Comparison of ENCODE assay signal across 8 cellular contexts in the genomic region with DNA sequence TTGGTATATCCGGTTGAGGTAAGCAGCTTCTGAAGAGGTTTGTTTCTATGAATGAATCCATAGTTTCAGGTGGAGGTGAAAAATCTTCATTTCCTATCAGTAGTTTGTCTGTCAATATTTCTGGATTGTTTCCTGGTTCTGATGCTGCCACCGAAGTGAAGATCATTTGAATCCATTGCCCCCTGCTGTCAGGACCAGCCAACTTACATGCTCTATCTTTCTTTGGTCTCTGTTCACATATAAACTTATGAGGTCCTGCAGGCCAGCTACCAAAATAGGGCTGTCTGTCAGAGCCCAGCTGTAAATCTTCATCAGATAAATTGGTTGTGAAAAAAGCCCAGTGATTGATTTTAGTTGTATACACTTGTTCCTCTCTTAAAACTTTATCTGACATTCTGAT.
DNase-seq lines count a peak whose midpoint lies in the region; ATAC-seq and TF ChIP-seq lines count a peak whose summit lies in the region.

No MANE protein-coding gene starts in this region.

- TF ChIP-seq CTCF in AG09319 (IDR thresholded peaks at IDR 0.05; ENCODE audit: low read depth, low read length) (peak; percentile 5), GM12873 (IDR thresholded peaks at IDR 0.05; ENCODE audit: insufficient read depth, low read depth, low read length, missing control alignments) (peak; percentile 58)

- no peak for TF ChIP-seq POLR2A in erythroblast (IDR thresholded peaks at IDR 0.05; ENCODE audit: low read length)

- ATAC-seq in HG02981 (IDR thresholded peaks at IDR 0.05; ENCODE audit: unreplicated experiment), result peak; percentile 80

- DNase-seq in AG09319 (ENCODE audit: extremely low read depth, low read depth) (no peak), SHP77 treated with DMSO at 0.1 percent for 48 hours (lab: John Stamatoyannopoulos, UW) (peak; percentile 38), erythroblast (lab: John Stamatoyannopoulos, UW) (peak; percentile 63 to 68), NCI-H2081 treated with DMSO at 0.1 percent for 48 hours (lab: John Stamatoyannopoulos, UW) (no peak), NCI-H1092 (lab: John Stamatoyannopoulos, UW) (no peak)
- peak; percentile 2 for DNase-seq in stimulated activated naive CD4-positive, alpha-beta T cell treated with Interleukin-2 at 50 U/mL for 16 hours (lab: John Stamatoyannopoulos, UW)

Comparison
In these comparisons a context has a peak if more than half of its experiments do, and no peak if none do; other contexts are left out.
1. DNase-seq: peak in SHP77 treated with DMSO at 0.1 percent for 48 hours (single experiment), erythroblast (2 of 2) and stimulated activated naive CD4-positive, alpha-beta T cell treated with Interleukin-2 at 50 U/mL for 16 hours (single experiment); none in AG09319 (single experiment), NCI-H2081 treated with DMSO at 0.1 percent for 48 hours (single experiment) and NCI-H1092 (single experiment).